In genomic region chr11:74685338-74685737, GRCh38 we compare ENCODE assay signal across 23 cellular contexts. TPM values are rescaled to one million over a fixed set of nuclear protein-coding genes. Genes with fewer than 3 reads are reported as not detected.
"Had no signal": no experiment of that assay in that cellular context is flagged by ENCODE, and none has a peak within 500 bp of the region (broad histone marks: within the 10 kb centered on the region; RNA-seq: fewer than 3 reads in every experiment).

No MANE protein-coding gene starts in this region.

- H3K4me2 ChIP-seq: neural progenitor cell had no signal

- H3K36me3 ChIP-seq: esophagus squamous epithelium, gastroesophageal sphincter, neural progenitor cell, ovary, prostate gland, spleen, tibial artery, upper lobe of right lung had no signal

- H3K36me3 Mint-ChIP-seq: neural progenitor cell; stimulated activated memory B cell treated with anti-CD40 and anti-IgM and Interleukin-4, amounts not matched to agents 10 μg/mL and 1 μg/mL and 100 μg/mL, for 72 hours had no signal

- H3K4me3 Mint-ChIP-seq: central memory CD8-positive, alpha-beta T cell; effector memory CD8-positive, alpha-beta T cell; naive thymus-derived CD8-positive, alpha-beta T cell; neural progenitor cell; stimulated activated memory B cell treated with anti-CD40 and anti-IgM and Interleukin-4, amounts not matched to agents 10 μg/mL and 1 μg/mL and 100 μg/mL, for 72 hours; stimulated activated naive CD8-positive, alpha-beta T cell treated with anti-CD3 and anti-CD28 coated beads, Interleukin-15, Interleukin-2, amounts not matched to agents 100 ng/mL and 50 ng/mL, for 24 hours had no signal

- H3K27me3 ChIP-seq: gastroesophageal sphincter, ovary, tibial artery, upper lobe of right lung had no signal

- H3K27ac ChIP-seq: esophagus squamous epithelium, gastroesophageal sphincter, neural progenitor cell, ovary, prostate gland, spleen, upper lobe of right lung had no signal

- DNase-seq: effector memory CD8-positive, alpha-beta T cell; esophagus squamous epithelium; foreskin fibroblast; glutamatergic neuron; naive thymus-derived CD8-positive, alpha-beta T cell; stimulated activated CD4-positive, alpha-beta T cell treated with anti-CD3 and anti-CD28 coated beads, Interleukin-15, amount 100 ng/mL, for 24 hours; stimulated activated CD4-positive, alpha-beta T cell treated with anti-CD3 and anti-CD28 coated beads, Interleukin-1b, Interleukin-23, amount 100 ng/mL, for 48 hours; stimulated activated CD4-positive, alpha-beta T cell treated with anti-CD3 and anti-CD28 coated beads, Interleukin-4, amount 100 ng/mL, for 24 hours had no signal

- H3K9ac ChIP-seq: neural progenitor cell had no signal

- ATAC-seq: effector memory CD8-positive, alpha-beta T cell; gastroesophageal sphincter; naive thymus-derived CD8-positive, alpha-beta T cell had no signal

- H3K4me3 ChIP-seq: esophagus squamous epithelium, gastroesophageal sphincter, mucosa of descending colon, neural progenitor cell, ovary, prostate gland, spleen, tibial artery, upper lobe of right lung had no signal

- H2AFZ ChIP-seq: neural progenitor cell had no signal

- H3K9me3 ChIP-seq: esophagus squamous epithelium, gastroesophageal sphincter, mucosa of descending colon, ovary, prostate gland, spleen, tibial artery, upper lobe of right lung had no signal

- H3K9me3 Mint-ChIP-seq: central memory CD8-positive, alpha-beta T cell; effector memory CD8-positive, alpha-beta T cell; neural progenitor cell; stimulated activated naive CD8-positive, alpha-beta T cell treated with anti-CD3 and anti-CD28 coated beads, Interleukin-15, Interleukin-2, amounts not matched to agents 100 ng/mL and 50 ng/mL, for 24 hours had no signal

- H3K27ac Mint-ChIP-seq: effector memory CD8-positive, alpha-beta T cell; neural progenitor cell; stimulated activated memory B cell treated with anti-CD40 and anti-IgM and Interleukin-4, amounts not matched to agents 10 μg/mL and 1 μg/mL and 100 μg/mL, for 72 hours; stimulated activated naive CD8-positive, alpha-beta T cell treated with anti-CD3 and anti-CD28 coated beads, Interleukin-15, Interleukin-2, amounts not matched to agents 100 ng/mL and 50 ng/mL, for 24 hours had no signal

- H3K4me1 Mint-ChIP-seq: central memory CD8-positive, alpha-beta T cell; stimulated activated memory B cell treated with anti-CD40 and anti-IgM and Interleukin-4, amounts not matched to agents 10 μg/mL and 1 μg/mL and 100 μg/mL, for 72 hours had no signal

RNA-seq across cellular contexts. Expression of gene CHRDL2, which starts 45.9 kb away (rescaled TPM):
- total RNA-seq: epithelial cell of proximal tubule; kidney epithelial cell; lower leg skin; naive thymus-derived CD8-positive, alpha-beta T cell; renal cortical epithelial cell had no signal
- polyA plus RNA-seq: naive thymus-derived CD8-positive, alpha-beta T cell had no signal
